ENCODE assay signal across 9 cellular contexts in the genomic region with DNA sequence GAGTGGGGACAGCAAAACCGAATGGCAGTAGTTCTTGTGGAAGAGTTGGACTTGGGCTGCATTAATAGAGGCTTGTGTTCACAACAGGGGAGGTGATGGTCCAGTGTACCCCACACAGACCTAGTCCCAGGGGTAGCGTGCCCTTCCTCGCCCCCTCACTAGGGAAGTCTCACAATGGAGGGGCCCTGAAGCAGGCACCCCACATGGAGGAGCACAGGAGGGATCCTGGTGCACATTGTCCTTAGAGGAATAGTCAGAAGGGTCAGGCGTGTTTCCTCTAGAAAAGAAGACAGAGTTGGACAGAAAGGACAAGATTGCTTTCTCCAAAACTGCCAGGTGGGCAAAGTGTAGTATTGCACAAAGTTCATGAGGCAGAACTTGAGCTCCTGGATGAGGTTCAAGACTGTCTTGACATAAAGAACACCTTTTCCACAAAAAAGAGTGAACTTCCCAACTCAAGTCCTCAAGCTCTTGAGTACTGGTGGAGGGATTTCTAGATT. TPM values are rescaled to one million over a fixed set of nuclear protein-coding genes. Genes with fewer than 3 reads are reported as not detected.
A peak's percentile ranks its signal among the peaks of the same experiment; 100 is the strongest.
DNase-seq lines count a peak whose midpoint lies in the region; ATAC-seq, FAIRE-seq and TF ChIP-seq lines count a peak whose summit lies in the region.
"Had no signal": no experiment of that assay in that cellular context is flagged by ENCODE, and none has a peak within 500 bp of the region (broad histone marks: within the 10 kb centered on the region; RNA-seq: fewer than 3 reads in every experiment).

No MANE protein-coding gene starts in this region.

- H4K20me1 ChIP-seq in keratinocyte (ENCODE audit: control insufficient read depth, extremely low read depth, insufficient read depth, low read length) = no peaks in the 10 kb centered on the region

- peak overlapping the region; percentile 11 for H3K4me3 Mint-ChIP-seq in activated CD4-positive, alpha-beta T cell treated with anti-CD3 and anti-CD28 coated beads, Interleukin-2, amount 10 ng/mL, durations not matched to agents 24 days and 14 days

- TF ChIP-seq CTCF in VCaP (conservative IDR thresholded peaks at IDR 0.05) (no peak), keratinocyte (optimal IDR thresholded peaks at IDR 0.05 in 1 of 3, IDR thresholded peaks at IDR 0.05 in 1 of 3, conservative IDR thresholded peaks at IDR 0.05 in 1 of 3; ENCODE audit: extremely low read depth in 1 of 3, insufficient read depth in 2 of 3, low read length in 3 of 3) (no peak), tibial nerve (IDR thresholded peaks at IDR 0.05) (no peak)

- intact Hi-C loops in activated CD4-positive, alpha-beta T cell treated with anti-CD3 and anti-CD28 coated beads, Interleukin-2, amount 10 ng/mL, durations not matched to agents 24 days and 14 days (cut with micrococcal nuclease) = no loop called here
- intact Hi-C loops in left ventricle myocardium superior (cut with micrococcal nuclease) = loop anchor here (5.0 kb wide), 1 partner anchor 266 kb away; a partner anchor contains a TSS

- TF ChIP-seq POLR2A in tibial nerve (IDR thresholded peaks at IDR 0.05) = no peak

- no peaks in the 10 kb centered on the region for H3K36me3 Mint-ChIP-seq in activated CD4-positive, alpha-beta T cell treated with anti-CD3 and anti-CD28 coated beads, Interleukin-2, amount 10 ng/mL, durations not matched to agents 24 days and 14 days (ENCODE audit: low read depth)

- no peak overlapping the region for H3K9ac ChIP-seq in keratinocyte (ENCODE audit: control insufficient read depth, extremely low read depth, insufficient read depth, low read length)

- H3K9me3 Mint-ChIP-seq in activated CD4-positive, alpha-beta T cell treated with anti-CD3 and anti-CD28 coated beads, Interleukin-2, amount 10 ng/mL, durations not matched to agents 24 days and 14 days = no peaks in the 10 kb centered on the region

- peak overlapping the region; percentile 87 for H3K4me2 ChIP-seq in keratinocyte (ENCODE audit: control insufficient read depth, extremely low read depth, insufficient read depth, low read depth, low read length)

- TF ChIP-seq EP300 in tibial nerve (IDR thresholded peaks at IDR 0.05) = no peak

- H3K4me3 ChIP-seq in keratinocyte (ENCODE audit: control insufficient read depth in 2 of 3, extremely low read depth in 1 of 3, insufficient read depth in 2 of 3, low read depth in 1 of 3, low read length in 3 of 3) = no peak overlapping the region
- no peak overlapping the region for H3K4me3 ChIP-seq in tibial nerve

- no peaks in the 10 kb centered on the region for H3K27me3 ChIP-seq in keratinocyte (ENCODE audit: control insufficient read depth, extremely low read depth, insufficient read depth, low read length)
- H3K27me3 ChIP-seq in tibial nerve = no peaks in the 10 kb centered on the region
- H3K27me3 ChIP-seq: dorsolateral prefrontal cortex had no signal

- H3K4me1 Mint-ChIP-seq in activated CD4-positive, alpha-beta T cell treated with anti-CD3 and anti-CD28 coated beads, Interleukin-2, amount 10 ng/mL, durations not matched to agents 24 days and 14 days = peaks cover 9% of the 10 kb centered on the region

- H3K27ac ChIP-seq in VCaP (peak overlapping the region; percentile 47), keratinocyte (ENCODE audit: control insufficient read depth, insufficient read depth, low read length) (no peak overlapping the region), tibial nerve (peak overlapping the region in 3 of 4 donors; percentile 48 to 88 (median 73))

- H3K4me1 ChIP-seq in keratinocyte (ENCODE audit: control insufficient read depth, extremely low read depth, insufficient read depth, low read length) = peaks cover 32% of the 10 kb centered on the region
- H3K4me1 ChIP-seq in tibial nerve = peaks cover 0 to 66% (median 17%) of the 10 kb centered on the region in 4 donors

- no peaks in the 10 kb centered on the region for H3K79me2 ChIP-seq in keratinocyte (ENCODE audit: control insufficient read depth, insufficient read depth, low read length)

- no peak for DNase-seq in activated CD4-positive, alpha-beta T cell treated with anti-CD3 and anti-CD28 coated beads, Interleukin-2, amount 10 ng/mL, durations not matched to agents 24 days and 14 days
- DNase-seq in activated CD4-positive, alpha-beta T cell treated with anti-CD3 and anti-CD28 coated beads for 4 hours = no peak
- DNase-seq in keratinocyte (ENCODE audit: low read depth, low spot score) (no peak), tibial nerve (ENCODE audit: low spot score in 2 of 2) (no peak), AG20443 (ENCODE audit: low spot score) (no peak), left ventricle myocardium superior (no peak), HPDE6-E6E7 (ENCODE audit: extremely low spot score) (no peak)

- no peak overlapping the region for H2AFZ ChIP-seq in keratinocyte (ENCODE audit: control insufficient read depth, low read length)

- no peak for FAIRE-seq in keratinocyte (lab: Jason Lieb, UNC)

- dilution Hi-C loops in keratinocyte (cut with MboI; ENCODE audit: extremely low pct_ligation_motif_present, low sequenced_read_pairs) = loop anchor here (25.0 kb wide), 1 partner anchor 266 kb away; a partner anchor contains a TSS

- no peak for ATAC-seq in left ventricle myocardium superior

- WGBS in tibial nerve, 2 donors = 64 to 84% methylated on average over 4 of the region's 4 CpGs

- H3K9me3 ChIP-seq in keratinocyte (ENCODE audit: control insufficient read depth, low read depth, low read length) = no peaks in the 10 kb centered on the region
- H3K9me3 ChIP-seq in tibial nerve = no peaks in the 10 kb centered on the region

- H3K36me3 ChIP-seq in keratinocyte (ENCODE audit: control insufficient read depth in 2 of 2, extremely low read depth in 1 of 2, insufficient read depth in 2 of 2, low read length in 2 of 2) (no peaks in the 10 kb centered on the region), tibial nerve (peaks cover 0 to 65% (median 0%) of the 10 kb centered on the region in 3 donors)

- H3K9me1 ChIP-seq in keratinocyte (ENCODE audit: control insufficient read depth, extremely low read depth, insufficient read depth, low read length) = no peaks in the 10 kb centered on the region

- no peak overlapping the region for H3K27ac Mint-ChIP-seq in activated CD4-positive, alpha-beta T cell treated with anti-CD3 and anti-CD28 coated beads, Interleukin-2, amount 10 ng/mL, durations not matched to agents 24 days and 14 days

- no peaks in the 10 kb centered on the region for H3K27me3 Mint-ChIP-seq in activated CD4-positive, alpha-beta T cell treated with anti-CD3 and anti-CD28 coated beads, Interleukin-2, amount 10 ng/mL, durations not matched to agents 24 days and 14 days

RNA-seq across cellular contexts. Expression of a gene that starts 23.3 kb away (rescaled TPM):
- 0.07 TPM in 1 of 2 replicates, not detected in the other for total RNA-seq in activated CD4-positive, alpha-beta T cell treated with anti-CD3 and anti-CD28 coated beads, Interleukin-2, amount 10 ng/mL, durations not matched to agents 24 days and 14 days
- polyA plus RNA-seq in keratinocyte = 18.4 to 26.4 TPM (median 20.6 TPM) in 3 replicates
- 7.3 TPM for polyA plus RNA-seq in keratinocyte (2011; ENCODE audit: low read depth)
- 19.2 and 20.8 TPM in 2 replicates for polyA plus RNA-seq in keratinocyte (2011; cell fraction: cytosol; rRNA removed)
- 10.1 and 10.9 TPM in 2 replicates for polyA plus RNA-seq in keratinocyte (2011; cell fraction: nucleus; rRNA removed)
- 16.4 and 26.8 TPM in 2 replicates for polyA plus RNA-seq in keratinocyte (2012; ENCODE audit: low replicate concordance)
- 27.4 to 45.1 TPM (median 31.4 TPM) in 3 replicates for polyA minus RNA-seq in keratinocyte
- 19.0 TPM for polyA minus RNA-seq in keratinocyte (2011; cell fraction: cytosol; rRNA and poly(A)+ RNA removed)
- 5.3 and 7.0 TPM in 2 replicates for polyA minus RNA-seq in keratinocyte (2011; cell fraction: nucleus; rRNA and poly(A)+ RNA removed)
- 10 to 100 TPM; 24.6 to 95.2 (median 67.8) TPM for total RNA-seq in tibial nerve
- total RNA-seq in left ventricle myocardium superior = 3.3 TPM

RNA-seq across cellular contexts. Expression of a gene that starts 37.6 kb away (rescaled TPM):
- not detected in 2 replicates for total RNA-seq in activated CD4-positive, alpha-beta T cell treated with anti-CD3 and anti-CD28 coated beads, Interleukin-2, amount 10 ng/mL, durations not matched to agents 24 days and 14 days
- 0.05 TPM in 1 of 3 replicates, not detected in the others for polyA plus RNA-seq in keratinocyte
- not detected for polyA plus RNA-seq in keratinocyte (2011; ENCODE audit: low read depth)
- polyA plus RNA-seq in keratinocyte (2011; cell fraction: cytosol; rRNA removed) = not detected in 2 replicates
- not detected in 2 replicates for polyA plus RNA-seq in keratinocyte (2011; cell fraction: nucleus; rRNA removed)
- polyA plus RNA-seq in keratinocyte (2012; ENCODE audit: low replicate concordance) = 0.10 and 0.23 TPM in 2 replicates
- not detected in 3 replicates for polyA minus RNA-seq in keratinocyte
- not detected for polyA minus RNA-seq in keratinocyte (2011; cell fraction: cytosol; rRNA and poly(A)+ RNA removed)
- not detected in 2 replicates for polyA minus RNA-seq in keratinocyte (2011; cell fraction: nucleus; rRNA and poly(A)+ RNA removed)
- not detected for total RNA-seq in tibial nerve
- not detected for total RNA-seq in left ventricle myocardium superior

RNA-seq across cellular contexts. Expression of a gene that starts 55.6 kb away (rescaled TPM):
- total RNA-seq in activated CD4-positive, alpha-beta T cell treated with anti-CD3 and anti-CD28 coated beads, Interleukin-2, amount 10 ng/mL, durations not matched to agents 24 days and 14 days = 0.17 TPM in 1 of 2 replicates, not detected in the other
- 4.9 to 6.1 TPM (median 5.6 TPM) in 3 replicates for polyA plus RNA-seq in keratinocyte
- 1.3 TPM for polyA plus RNA-seq in keratinocyte (2011; ENCODE audit: low read depth)
- polyA plus RNA-seq in keratinocyte (2011; cell fraction: cytosol; rRNA removed) = 5.2 and 6.1 TPM in 2 replicates
- polyA plus RNA-seq in keratinocyte (2011; cell fraction: nucleus; rRNA removed) = 17.1 and 17.9 TPM in 2 replicates
- 4.7 and 4.9 TPM in 2 replicates for polyA plus RNA-seq in keratinocyte (2012; ENCODE audit: low replicate concordance)
- polyA minus RNA-seq in keratinocyte = 9.3 to 15.0 TPM (median 10.4 TPM) in 3 replicates
- 5.9 TPM for polyA minus RNA-seq in keratinocyte (2011; cell fraction: cytosol; rRNA and poly(A)+ RNA removed)
- 8.1 and 8.7 TPM in 2 replicates for polyA minus RNA-seq in keratinocyte (2011; cell fraction: nucleus; rRNA and poly(A)+ RNA removed)
- total RNA-seq in tibial nerve = 100 to 1,000 TPM in 3 of 4 donors, 10 to 100 TPM in 1; 51.8 to 108 (median 105) TPM
- total RNA-seq in left ventricle myocardium superior = 12.7 TPM

Comparison
In these comparisons a context has a peak if more than half of its experiments do, and no peak if none do; other contexts are left out.
1. RNA of a gene that starts 55.6 kb away (total RNA-seq): 51.8 to 108 TPM in tibial nerve and 12.7 TPM in left ventricle myocardium superior (single experiment); 0.17 TPM in activated CD4-positive, alpha-beta T cell treated with anti-CD3 and anti-CD28 coated beads, Interleukin-2, amount 10 ng/mL, durations not matched to agents 24 days and 14 days; every median in the first group is over 10 times any median in the second.